Comparison of ENCODE assay signal across 8 cellular contexts in the genomic region with DNA sequence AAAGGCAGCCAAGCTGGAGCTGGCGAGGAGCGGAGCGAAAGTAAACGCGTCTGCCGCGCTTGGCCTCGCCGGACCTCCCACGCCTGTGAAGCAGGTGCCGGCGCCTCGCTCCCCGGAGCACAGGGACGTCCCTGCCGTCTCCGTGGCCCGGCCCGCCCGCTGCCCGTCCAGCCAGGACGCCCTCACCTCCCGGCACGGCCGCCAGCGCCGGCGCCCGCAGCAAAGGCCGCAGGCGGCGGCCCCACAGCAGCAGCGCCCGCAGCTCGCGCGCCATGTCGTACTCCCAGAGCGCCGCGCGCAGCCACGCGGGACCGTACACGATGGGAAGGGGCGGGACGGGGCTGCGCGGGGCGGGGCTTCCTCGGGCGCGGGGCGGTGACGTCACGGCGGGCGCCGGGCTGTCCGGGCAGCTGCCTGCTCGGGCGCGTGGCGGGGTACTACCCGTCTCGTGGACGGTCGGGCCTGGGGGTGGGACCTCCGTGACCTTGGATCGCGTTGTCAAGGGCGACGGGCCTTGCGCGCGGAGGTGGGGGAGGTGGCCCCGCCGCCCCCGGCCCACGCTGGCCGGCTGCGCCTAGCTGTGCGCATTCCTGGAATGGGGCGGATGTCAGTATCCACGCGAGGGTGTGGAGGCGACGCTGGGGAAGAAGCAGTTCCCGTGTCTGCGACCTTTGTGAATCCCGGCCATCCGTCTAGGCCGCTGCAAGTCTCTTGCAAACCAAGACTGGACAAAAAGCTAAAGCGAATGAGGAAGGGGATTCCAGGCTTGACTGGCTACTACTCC. TPM values are rescaled to one million over a fixed set of nuclear protein-coding genes. Genes with fewer than 3 reads are reported as not detected.
DNase-seq lines count a peak whose midpoint lies in the region; ATAC-seq and TF ChIP-seq lines count a peak whose summit lies in the region.

Gene TRAP1, minus strand, starts transcription at position 290 of the 784 bp plus-strand sequence. Its CDS starts 16 bp downstream, at position 274.

- peak within 1 kb of the TSS; percentile 96 for H3K4me3 Mint-ChIP-seq in GM23338
- peak within 1 kb of the TSS; percentile 91 for H3K4me3 Mint-ChIP-seq in activated naive CD4-positive, alpha-beta T cell treated with anti-CD3 and anti-CD28 coated beads for 36 hours

- H3K36me3 ChIP-seq in GM23338 (ENCODE audit: insufficient read depth) (no peaks in the 10 kb centered on the region), gastroesophageal sphincter (peaks cover 0 to 12% of the 10 kb centered on the region in 2 donors)

- no peak within 1 kb of the TSS for H3K27ac ChIP-seq in GM23338 (ENCODE audit: low read depth)
- peak within 1 kb of the TSS; percentile 73 to 91 (median 89) for H3K27ac ChIP-seq in gastroesophageal sphincter

- peak; percentile 75 for ATAC-seq in GM23338
- peak; percentile 98 for ATAC-seq in gastroesophageal sphincter

- peaks cover 24% of the 10 kb centered on the region for H3K4me1 ChIP-seq in GM23338 (ENCODE audit: insufficient read depth)
- H3K4me1 ChIP-seq in gastroesophageal sphincter, result peaks cover 0 to 22% (median 10%) of the 10 kb centered on the region in 3 donors

- peak; percentile 91 to 95 for TF ChIP-seq POLR2A in gastroesophageal sphincter (IDR thresholded peaks at IDR 0.05)

- H3K4me3 ChIP-seq in GM23338, result peak within 1 kb of the TSS; percentile 95
- H3K4me3 ChIP-seq in gastroesophageal sphincter, result peak within 1 kb of the TSS; percentile 76 to 97

- peaks cover 15% of the 10 kb centered on the region for H3K27me3 Mint-ChIP-seq in GM23338 (ENCODE audit: insufficient read depth, low read depth, poor library complexity)
- no peaks in the 10 kb centered on the region for H3K27me3 Mint-ChIP-seq in activated naive CD4-positive, alpha-beta T cell treated with anti-CD3 and anti-CD28 coated beads for 36 hours (ENCODE audit: low read depth)

- TF ChIP-seq EP300 in gastroesophageal sphincter (IDR thresholded peaks at IDR 0.05), result no peak

- no peaks in the 10 kb centered on the region for H3K9me2 ChIP-seq in GM23338 (ENCODE audit: insufficient read depth)

- peaks cover 47% of the 10 kb centered on the region for H3K79me2 ChIP-seq in GM23338 (replicated peaks; ENCODE audit: insufficient read depth)

- WGBS in gastroesophageal sphincter (ENCODE audit: low coverage in 1 of 2), 2 donors, result 0% methylated on average over 3 of the region's 95 CpGs; no CpG with 5 or more reads in 1 of the 2 donors

- H3K27me3 ChIP-seq in GM23338 (ENCODE audit: insufficient read depth), result no peaks in the 10 kb centered on the region
- no peaks in the 10 kb centered on the region for H3K27me3 ChIP-seq in gastroesophageal sphincter

- H3K27ac Mint-ChIP-seq in GM23338, result peak within 1 kb of the TSS; percentile 95
- peak within 1 kb of the TSS; percentile 84 for H3K27ac Mint-ChIP-seq in activated naive CD4-positive, alpha-beta T cell treated with anti-CD3 and anti-CD28 coated beads for 36 hours

- no peaks in the 10 kb centered on the region for H3K9me3 ChIP-seq in gastroesophageal sphincter

- peaks cover 23% of the 10 kb centered on the region for H4K20me1 ChIP-seq in GM23338 (replicated peaks; ENCODE audit: insufficient read depth)

- peak; percentile 83 for DNase-seq in EH (ENCODE audit: low read depth)
- DNase-seq in GM23338 (ENCODE audit: low spot score), result peak; percentile 71
- DNase-seq in LoVo (ENCODE audit: low spot score), result peak; percentile 88
- peak; percentile 84 for DNase-seq in SK-N-DZ (ENCODE audit: low spot score)
- DNase-seq in activated naive CD4-positive, alpha-beta T cell treated with anti-CD3 and anti-CD28 coated beads for 36 hours, result peak; percentile 92
- DNase-seq in non-pigmented ciliary epithelial cell (ENCODE audit: low read depth), result peak; percentile 13

- peaks cover 28% of the 10 kb centered on the region for H3K4me1 Mint-ChIP-seq in GM23338
- peaks cover 42% of the 10 kb centered on the region for H3K4me1 Mint-ChIP-seq in activated naive CD4-positive, alpha-beta T cell treated with anti-CD3 and anti-CD28 coated beads for 36 hours (ENCODE audit: low read depth)

- peak within 1 kb of the TSS; percentile 98 for H2AFZ ChIP-seq in GM23338

- no peak for TF ChIP-seq CTCF in GM23338 (conservative IDR thresholded peaks at IDR 0.05; ENCODE audit: low read depth in 2 of 2)
- TF ChIP-seq CTCF in gastroesophageal sphincter (IDR thresholded peaks at IDR 0.05), result peak in 1 of 4 experiments; percentile 7
- TF ChIP-seq CTCF in subcutaneous adipose tissue (IDR thresholded peaks at IDR 0.05; ENCODE audit: low read depth), result no peak

- intact Hi-C loops in activated naive CD4-positive, alpha-beta T cell treated with anti-CD3 and anti-CD28 coated beads for 36 hours (cut with micrococcal nuclease), result loop anchor here (1.0 to 5.0 kb wide), 3 partner anchors 105 to 535 kb away; partner anchors contain the start of genes CREBBP and SLX4

- 0 out of 2 replicates have a peak, but pooled peaks cover 7% of the 10 kb centered on the region for H3F3A ChIP-seq in GM23338 (replicated peaks; ENCODE audit: low read depth)

- H3K4me2 ChIP-seq in GM23338, result peak within 1 kb of the TSS; percentile 100

- H3K9me3 Mint-ChIP-seq in GM23338, result no peaks in the 10 kb centered on the region
- no peaks in the 10 kb centered on the region for H3K9me3 Mint-ChIP-seq in activated naive CD4-positive, alpha-beta T cell treated with anti-CD3 and anti-CD28 coated beads for 36 hours

- CTCF ChIA-PET in activated naive CD4-positive, alpha-beta T cell treated with anti-CD3 and anti-CD28 coated beads for 36 hours (lab: Charles Lee), result no interaction called here

- peaks cover 28% of the 10 kb centered on the region for H3K36me3 Mint-ChIP-seq in GM23338 (ENCODE audit: low read depth)
- H3K36me3 Mint-ChIP-seq in activated naive CD4-positive, alpha-beta T cell treated with anti-CD3 and anti-CD28 coated beads for 36 hours (ENCODE audit: low read depth), result peaks cover 26% of the 10 kb centered on the region

TF ChIP-seq in GM23338, 12 proteins besides CTCF, POLR2A, EP300 and RAD21:
- peak; percentile 94 for TF ChIP-seq POLR2AphosphoS5 (IDR thresholded peaks at IDR 0.05; ENCODE audit: low read depth)
- TF ChIP-seq CREB1 (CRISPR knock-in tag; IDR thresholded peaks at IDR 0.05; ENCODE audit: low read depth), result peak; percentile 98
- TF ChIP-seq EZH2 (IDR thresholded peaks at IDR 0.05; ENCODE audit: low read depth, unreplicated experiment), result no peak

RNA-seq across cellular contexts. Expression of gene TRAP1, which starts in this region (rescaled TPM):
- total RNA-seq in GM23338 (2014; rRNA removed; shearing (Covaris generic)), result 207 and 228 TPM in 2 replicates
- 143 and 154 TPM in 2 replicates for polyA plus RNA-seq in GM23338 (2016; fragmentation: Nextera tagmentation; extraction: Ambion mirVana)
- polyA plus RNA-seq in SK-N-DZ (2014; cell fraction: cytosol; rRNA removed), result 204 and 236 TPM in 2 replicates
- polyA plus RNA-seq in SK-N-DZ (2014; cell fraction: nucleus; rRNA removed), result 403 and 415 TPM in 2 replicates
- 100 to 1,000 TPM; 384 to 396 TPM for total RNA-seq in activated naive CD4-positive, alpha-beta T cell treated with anti-CD3 and anti-CD28 coated beads for 36 hours
- 10 to 100 TPM; 43.2 to 53.8 (median 51.2) TPM for total RNA-seq in gastroesophageal sphincter
- total RNA-seq in subcutaneous adipose tissue, result 10 to 100 TPM; 40.1 to 89.7 (median 47.7) TPM

Comparison
In these comparisons a context has a peak if more than half of its experiments do, and no peak if none do; other contexts are left out.
1. DNase-seq: peak in every context shown above with its lines; median percentile 92 in activated naive CD4-positive, alpha-beta T cell treated with anti-CD3 and anti-CD28 coated beads for 36 hours; 88 in LoVo; 84 in SK-N-DZ; 83 in EH; 71 in GM23338; 13 in non-pigmented ciliary epithelial cell.